Comparison of ENCODE assay signal across 3 cellular contexts in genomic region chr4:115505326-115505725, GRCh38.
"Had no signal": no experiment of that assay in that cellular context is flagged by ENCODE, and none has a peak within 500 bp of the region (broad histone marks: within the 10 kb centered on the region; RNA-seq: fewer than 3 reads in every experiment).

No MANE protein-coding gene starts in this region.

- ATAC-seq: GM12878 had no signal

- H3K4me3 ChIP-seq: GM12878 had no signal

- DNase-seq: GDM1, GF-D8 had no signal
